31 cellular contexts compared by ENCODE assay signal in genomic region chr1:30889506-30889905, GRCh38. TPM values are rescaled to one million over a fixed set of nuclear protein-coding genes. Genes with fewer than 3 reads are reported as not detected.
DNase-seq lines count a peak whose midpoint lies in the region; ATAC-seq and TF ChIP-seq lines count a peak whose summit lies in the region.
"Had no signal": no experiment of that assay in that cellular context is flagged by ENCODE, and none has a peak within 500 bp of the region (broad histone marks: within the 10 kb centered on the region; RNA-seq: fewer than 3 reads in every experiment).

No MANE protein-coding gene starts in this region.

- peaks cover 15% of the 10 kb centered on the region for H3K27me3 Mint-ChIP-seq in CD8-positive, alpha-beta T cell (ENCODE audit: low read depth)
- H3K27me3 Mint-ChIP-seq: CD4-positive, CD25-positive, alpha-beta regulatory T cell had no signal

- H3K9ac ChIP-seq in smooth muscle cell (ENCODE audit: low read depth) = no peak overlapping the region
- H3K9ac ChIP-seq: KMS-11 had no signal

- no peak for ATAC-seq in Right ventricle myocardium inferior
- ATAC-seq in gastroesophageal sphincter = no peak
- ATAC-seq in CD8-positive, alpha-beta T cell = no peak
- ATAC-seq in GM19463 (IDR thresholded peaks at IDR 0.05; ENCODE audit: unreplicated experiment) = no peak
- no peak for ATAC-seq in HG02759 (IDR thresholded peaks at IDR 0.05; ENCODE audit: unreplicated experiment)
- ATAC-seq: activated naive CD8-positive, alpha-beta T cell treated with anti-CD3 and anti-CD28 coated beads, Interleukin-2, amount 50 U/mL, for 24 hours; activated T-cell treated with anti-CD3 and anti-CD28 coated beads, Interleukin-2, amount 50 U/mL, for 72 hours; stimulated activated naive CD8-positive, alpha-beta T cell treated with anti-CD3 and anti-CD28 coated beads, Interleukin-15, amount 100 ng/mL, for 72 hours; upper lobe of right lung had no signal

- TF ChIP-seq POLR2A in gastroesophageal sphincter (IDR thresholded peaks at IDR 0.05) = no peak

- H3K27ac ChIP-seq in left ventricle myocardium inferior (replicated peaks) (peak overlapping the region; percentile 75), gastroesophageal sphincter (peak overlapping the region; percentile 57 to 98 (median 91)), smooth muscle cell (ENCODE audit: low read depth) (peak overlapping the region; percentile 89)
- no peak overlapping the region for H3K27ac ChIP-seq in CD8-positive, alpha-beta T cell (ENCODE audit: low read depth, low read length)
- H3K27ac ChIP-seq: KMS-11, neutrophil, PC-9 had no signal

- WGBS in gastroesophageal sphincter (ENCODE audit: low coverage in 1 of 2), 2 donors = 42 to 62% methylated on average over 5 of the region's 5 CpGs
- 39% methylated on average over 5 of the region's 5 CpGs for WGBS in smooth muscle cell (ENCODE audit: low lambda C conversion rate)

- TF ChIP-seq CTCF in left ventricle myocardium inferior (IDR thresholded peaks at IDR 0.05; ENCODE audit: borderline replicate concordance) = no peak
- no peak for TF ChIP-seq CTCF in gastroesophageal sphincter (IDR thresholded peaks at IDR 0.05)
- TF ChIP-seq CTCF in smooth muscle cell (IDR thresholded peaks at IDR 0.05; ENCODE audit: borderline replicate concordance, insufficient read depth, poor library complexity, severe bottlenecking) = no peak
- TF ChIP-seq CTCF in CD8-positive, alpha-beta T cell (IDR thresholded peaks at IDR 0.05) = no peak

- H3K9me3 ChIP-seq in left ventricle myocardium inferior (replicated peaks) (no peaks in the 10 kb centered on the region), gastroesophageal sphincter (no peaks in the 10 kb centered on the region), smooth muscle cell (replicated peaks; ENCODE audit: low read depth) (no peaks in the 10 kb centered on the region)
- H3K9me3 ChIP-seq in CD8-positive, alpha-beta T cell (ENCODE audit: low read length) = no peaks in the 10 kb centered on the region
- H3K9me3 ChIP-seq: neutrophil, upper lobe of right lung had no signal

- no peaks in the 10 kb centered on the region for H3K4me1 Mint-ChIP-seq in CD8-positive, alpha-beta T cell (ENCODE audit: low read depth)
- H3K4me1 Mint-ChIP-seq: CD4-positive, CD25-positive, alpha-beta regulatory T cell had no signal

- no peak overlapping the region for H3K27ac Mint-ChIP-seq in CD8-positive, alpha-beta T cell
- H3K27ac Mint-ChIP-seq: activated CD4-positive, alpha-beta memory T cell treated with anti-CD3 and anti-CD28 coated beads for 36 hours; activated naive CD8-positive, alpha-beta T cell treated with anti-CD3 and anti-CD28 coated beads, Interleukin-2, amount 50 U/mL, for 24 hours; activated T-cell treated with anti-CD3 and anti-CD28 coated beads, Interleukin-2, amount 50 U/mL, for 72 hours; CD4-positive, CD25-positive, alpha-beta regulatory T cell; immature natural killer cell; memory B cell; stimulated activated naive CD8-positive, alpha-beta T cell treated with anti-CD3 and anti-CD28 coated beads, Interleukin-15, amount 100 ng/mL, for 72 hours had no signal

- CTCF ChIA-PET in CD8-positive, alpha-beta T cell (lab: Charles Lee) = interaction anchor here (1.2 to 1.3 kb wide), 2 partner anchors 30 to 88 kb away, joined by 3 to 6 read pairs; no protein-coding TSS in a partner anchor

- H3K4me1 ChIP-seq in left ventricle myocardium inferior = peaks cover 57% of the 10 kb centered on the region
- peaks cover 9 to 96% (median 58%) of the 10 kb centered on the region in 3 donors for H3K4me1 ChIP-seq in gastroesophageal sphincter
- peaks cover 15% of the 10 kb centered on the region for H3K4me1 ChIP-seq in smooth muscle cell (ENCODE audit: low read depth)
- no peaks in the 10 kb centered on the region for H3K4me1 ChIP-seq in CD8-positive, alpha-beta T cell (ENCODE audit: insufficient read depth, low read length)

- H3K4me3 ChIP-seq in left ventricle myocardium inferior (no peak overlapping the region), gastroesophageal sphincter (no peak overlapping the region), smooth muscle cell (no peak overlapping the region)
- no peak overlapping the region for H3K4me3 ChIP-seq in CD8-positive, alpha-beta T cell (ENCODE audit: low read depth, low read length)
- H3K4me3 ChIP-seq: PC-9, upper lobe of right lung had no signal

- no peaks in the 10 kb centered on the region for H3K36me3 Mint-ChIP-seq in CD8-positive, alpha-beta T cell
- H3K36me3 Mint-ChIP-seq: activated CD4-positive, alpha-beta memory T cell treated with anti-CD3 and anti-CD28 coated beads for 36 hours; CD4-positive, CD25-positive, alpha-beta regulatory T cell; immature natural killer cell; memory B cell had no signal

- no peak overlapping the region for H3K4me2 ChIP-seq in smooth muscle cell
- H3K4me2 ChIP-seq: KMS-11, PC-9 had no signal

- no peak for DNase-seq in left ventricle myocardium inferior
- DNase-seq in Right ventricle myocardium inferior (ENCODE audit: missing footprints) = no peak
- no peak for DNase-seq in smooth muscle cell (lab: John Stamatoyannopoulos, UW; ENCODE audit: unreplicated experiment)
- no peak for DNase-seq in CD8-positive, alpha-beta T cell
- no peak for DNase-seq in DMS79 treated with DMSO at 0.1 percent for 48 hours (lab: John Stamatoyannopoulos, UW)
- DNase-seq: activated CD4-positive, alpha-beta memory T cell treated with anti-CD3 and anti-CD28 coated beads for 36 hours; activated CD4-positive, alpha-beta T cell treated with anti-CD3 and anti-CD28 coated beads for 1 hour; activated naive CD8-positive, alpha-beta T cell treated with anti-CD3 and anti-CD28 coated beads, Interleukin-2, amount 50 U/mL, for 24 hours; activated T-cell treated with anti-CD3 and anti-CD28 coated beads, Interleukin-2, amount 50 U/mL, for 72 hours; AML-193; CD4-positive, CD25-positive, alpha-beta regulatory T cell; DND-41; effector CD8-positive, alpha-beta T cell; GOT3; immature natural killer cell; MM.1S; NCI-H1417; NCI-H2081; NCI-H345; NCI-H69; PC-9; posterior cingulate gyrus; stimulated activated naive CD8-positive, alpha-beta T cell treated with anti-CD3 and anti-CD28 coated beads, Interleukin-15, amount 100 ng/mL, for 72 hours; T-helper 2 cell; upper lobe of right lung had no signal

- H3F3A ChIP-seq in smooth muscle cell (ENCODE audit: low read depth) = no peaks in the 10 kb centered on the region

- no peak overlapping the region for H3K4me3 Mint-ChIP-seq in CD8-positive, alpha-beta T cell
- H3K4me3 Mint-ChIP-seq: activated CD4-positive, alpha-beta memory T cell treated with anti-CD3 and anti-CD28 coated beads for 36 hours; activated naive CD8-positive, alpha-beta T cell treated with anti-CD3 and anti-CD28 coated beads, Interleukin-2, amount 50 U/mL, for 24 hours; activated T-cell treated with anti-CD3 and anti-CD28 coated beads, Interleukin-2, amount 50 U/mL, for 72 hours; CD4-positive, CD25-positive, alpha-beta regulatory T cell; immature natural killer cell; memory B cell; stimulated activated naive CD8-positive, alpha-beta T cell treated with anti-CD3 and anti-CD28 coated beads, Interleukin-15, amount 100 ng/mL, for 72 hours had no signal

- no peak for TF ChIP-seq EP300 in gastroesophageal sphincter (IDR thresholded peaks at IDR 0.05)

- H3K9me3 Mint-ChIP-seq in CD8-positive, alpha-beta T cell = no peaks in the 10 kb centered on the region
- H3K9me3 Mint-ChIP-seq: activated CD4-positive, alpha-beta memory T cell treated with anti-CD3 and anti-CD28 coated beads for 36 hours; CD4-positive, CD25-positive, alpha-beta regulatory T cell; immature natural killer cell; memory B cell had no signal

- POLR2A ChIA-PET in CD8-positive, alpha-beta T cell (lab: Charles Lee) = no interaction called here

- H3K79me2 ChIP-seq in smooth muscle cell (ENCODE audit: low read depth) = peaks cover 24% of the 10 kb centered on the region

- no peak overlapping the region for H2AFZ ChIP-seq in smooth muscle cell (ENCODE audit: low read depth)
- H2AFZ ChIP-seq: PC-9 had no signal

- intact Hi-C loops in left ventricle myocardium inferior (cut with micrococcal nuclease) (no loop called here), Right ventricle myocardium inferior (cut with DNase I) (loop anchor here (5.0 kb wide), 1 partner anchor 37 kb away; no protein-coding TSS in a partner anchor)
- intact Hi-C loops in CD8-positive, alpha-beta T cell (cut with DNase I, micrococcal nuclease) = no loop called here

- no peaks in the 10 kb centered on the region for H3K27me3 ChIP-seq in left ventricle myocardium inferior (ENCODE audit: low read depth)
- H3K27me3 ChIP-seq in gastroesophageal sphincter = no peaks in the 10 kb centered on the region
- no peaks in the 10 kb centered on the region for H3K27me3 ChIP-seq in smooth muscle cell (ENCODE audit: low read depth)
- H3K27me3 ChIP-seq in CD8-positive, alpha-beta T cell (ENCODE audit: insufficient read depth, low read length) = no peaks in the 10 kb centered on the region
- H3K27me3 ChIP-seq: upper lobe of right lung had no signal

- peaks cover 41% of the 10 kb centered on the region for H4K20me1 ChIP-seq in smooth muscle cell (ENCODE audit: low read depth)

- H3K36me3 ChIP-seq in left ventricle myocardium inferior (no peaks in the 10 kb centered on the region), gastroesophageal sphincter (no peaks in the 10 kb centered on the region), smooth muscle cell (ENCODE audit: low read depth) (no peaks in the 10 kb centered on the region)
- H3K36me3 ChIP-seq in CD8-positive, alpha-beta T cell (ENCODE audit: insufficient read depth, low read length) = no peaks in the 10 kb centered on the region
- H3K36me3 ChIP-seq: neutrophil, upper lobe of right lung had no signal

RNA-seq across cellular contexts. Expression of gene SDC3, which starts 19.1 kb away (rescaled TPM):
- total RNA-seq in left ventricle myocardium inferior = 25.3 TPM
- 28.5 TPM for total RNA-seq in Right ventricle myocardium inferior
- total RNA-seq in gastroesophageal sphincter = 100 to 1,000 TPM in 1 of 4 donors, 10 to 100 TPM in 3; 45.1 to 112 (median 52.6) TPM
- 45.8 and 46.3 TPM in 2 replicates for total RNA-seq in smooth muscle cell
- 86.8 and 112 TPM in 2 replicates for polyA plus RNA-seq in smooth muscle cell
- total RNA-seq in CD8-positive, alpha-beta T cell = not detected
- polyA plus RNA-seq: CD4-positive, CD25-positive, alpha-beta regulatory T cell; immature natural killer cell had no signal

Comparison
In these comparisons a context has a peak if more than half of its experiments do, and no peak if none do; other contexts are left out.
1. RNA of gene SDC3, which starts 19.1 kb away (total RNA-seq): 45.1 to 112 TPM in gastroesophageal sphincter, 45.8 to 46.3 TPM in smooth muscle cell, 28.5 TPM in Right ventricle myocardium inferior (single experiment) and 25.3 TPM in left ventricle myocardium inferior (single experiment); not detected in CD8-positive, alpha-beta T cell; every median in the first group is over 10 times any median in the second.